In genomic region chr9:121299467-121300282, GRCh38 we compare ENCODE assay signal across 1 cellular context.
TF ChIP-seq lines count a peak whose summit lies in the region.

No MANE protein-coding gene starts in this region.

TF ChIP-seq in HepG2, 621 proteins besides CTCF, POLR2A, EP300 and RAD21 (continued from another document and continues in another):
- peak; percentile 69 for TF ChIP-seq ZNF574 (CRISPR knock-in tag; IDR thresholded peaks at IDR 0.05)
- TF ChIP-seq POGZ (CRISPR knock-in tag; IDR thresholded peaks at IDR 0.05) = peak; percentile 79; the same call in 1 of the 2 replicates
- TF ChIP-seq ZMYM3 (CRISPR knock-in tag; IDR thresholded peaks at IDR 0.05) = peak; percentile 73
- TF ChIP-seq FOXM1 (CRISPR knock-in tag; IDR thresholded peaks at IDR 0.05) = no peak
- TF ChIP-seq NR1H2 (CRISPR knock-in tag; IDR thresholded peaks at IDR 0.05; ENCODE audit: borderline replicate concordance, low read depth) = no peak
- TF ChIP-seq MAF1 (CRISPR knock-in tag; IDR thresholded peaks at IDR 0.05; ENCODE audit: borderline replicate concordance) = no peak
- TF ChIP-seq ZNF550 (CRISPR knock-in tag; IDR thresholded peaks at IDR 0.05; ENCODE audit: borderline replicate concordance) = no peak
- no peak for TF ChIP-seq MAFK (conservative IDR thresholded peaks at IDR 0.05 in 1 of 2, IDR thresholded peaks at IDR 0.05 in 1 of 2; ENCODE audit: low read length in 2 of 2)
- no peak for TF ChIP-seq ZNF343 (CRISPR knock-in tag; IDR thresholded peaks at IDR 0.05)
- peak; percentile 51; the same call in 1 of the 2 replicates for TF ChIP-seq MTA1 (CRISPR knock-in tag; IDR thresholded peaks at IDR 0.05; ENCODE audit: borderline replicate concordance)
- TF ChIP-seq KMT2A (CRISPR knock-in tag; IDR thresholded peaks at IDR 0.05) = no peak
- TF ChIP-seq TFAP4 (IDR thresholded peaks at IDR 0.05; ENCODE audit: borderline replicate concordance, low read depth) = no peak
- no peak for TF ChIP-seq ZBTB21 (CRISPR knock-in tag; IDR thresholded peaks at IDR 0.05)
- peak; percentile 60 for TF ChIP-seq PHF8 (CRISPR knock-in tag; IDR thresholded peaks at IDR 0.05)
- 0 out of 2 replicates have a peak, but pooled peaks have one; percentile 3 for TF ChIP-seq E2F2 (CRISPR knock-in tag; IDR thresholded peaks at IDR 0.05; ENCODE audit: borderline replicate concordance)
- no peak for TF ChIP-seq ZNF576 (CRISPR knock-in tag; IDR thresholded peaks at IDR 0.05)
- no peak for TF ChIP-seq MED13 (CRISPR knock-in tag; IDR thresholded peaks at IDR 0.05)
- no peak for TF ChIP-seq HNF1A (IDR thresholded peaks at IDR 0.05; ENCODE audit: low read depth)
- 0 out of 2 replicates have a peak, but pooled peaks have one; percentile 40 for TF ChIP-seq HNF1A (CRISPR knock-in tag; IDR thresholded peaks at IDR 0.05; ENCODE audit: borderline replicate concordance)
- peak; percentile 2; the same call in 1 of the 2 replicates for TF ChIP-seq CSRNP1 (CRISPR knock-in tag; IDR thresholded peaks at IDR 0.05)
- TF ChIP-seq TP53 (CRISPR knock-in tag; conservative IDR thresholded peaks at IDR 0.05) = no peak
- TF ChIP-seq ZNF337 (CRISPR knock-in tag; IDR thresholded peaks at IDR 0.05; ENCODE audit: borderline replicate concordance, low read depth) = no peak
- TF ChIP-seq ZNF276 (CRISPR knock-in tag; IDR thresholded peaks at IDR 0.05; ENCODE audit: low read depth) = no peak
- TF ChIP-seq RAD51 (IDR thresholded peaks at IDR 0.05; ENCODE audit: borderline replicate concordance) = no peak
- no peak for TF ChIP-seq ZBTB43 (CRISPR knock-in tag; conservative IDR thresholded peaks at IDR 0.05)
- no peak for TF ChIP-seq ZNF564 (CRISPR knock-in tag; IDR thresholded peaks at IDR 0.05)
- TF ChIP-seq HDAC1 (CRISPR knock-in tag; IDR thresholded peaks at IDR 0.05) = no peak; the same call in none of the 2 replicates
- no peak for TF ChIP-seq ZBTB34 (CRISPR knock-in tag; IDR thresholded peaks at IDR 0.05)
- peak; percentile 56 for TF ChIP-seq ZBTB38 (CRISPR knock-in tag; IDR thresholded peaks at IDR 0.05)
- no peak for TF ChIP-seq ZNF746 (CRISPR knock-in tag; IDR thresholded peaks at IDR 0.05)
- no peak for TF ChIP-seq ZKSCAN8 (CRISPR knock-in tag; IDR thresholded peaks at IDR 0.05; ENCODE audit: borderline replicate concordance)
- no peak for TF ChIP-seq ZNF674 (CRISPR knock-in tag; IDR thresholded peaks at IDR 0.05; ENCODE audit: low read depth)
- no peak for TF ChIP-seq ELF4 (CRISPR knock-in tag; IDR thresholded peaks at IDR 0.05; ENCODE audit: borderline replicate concordance)
- TF ChIP-seq ZNF124 (CRISPR knock-in tag; IDR thresholded peaks at IDR 0.05) = no peak
- TF ChIP-seq PBX2 (CRISPR knock-in tag; IDR thresholded peaks at IDR 0.05) = no peak
- no peak for TF ChIP-seq TIGD3 (CRISPR knock-in tag; IDR thresholded peaks at IDR 0.05; ENCODE audit: borderline replicate concordance)
- no peak for TF ChIP-seq ETS1 (CRISPR knock-in tag; IDR thresholded peaks at IDR 0.05)
- TF ChIP-seq MXD4 (CRISPR knock-in tag; IDR thresholded peaks at IDR 0.05) = peak; percentile 49; the same call in 1 of the 2 replicates
- no peak for TF ChIP-seq DPF2 (CRISPR knock-in tag; IDR thresholded peaks at IDR 0.05; ENCODE audit: borderline replicate concordance, low read depth)
- no peak for TF ChIP-seq THAP8 (CRISPR knock-in tag; IDR thresholded peaks at IDR 0.05; ENCODE audit: borderline replicate concordance)
